In genomic region chr19:18304496-18305312, GRCh38 we compare ENCODE assay signal across 1 cellular context.
TF ChIP-seq lines count a peak whose summit lies in the region.

No MANE protein-coding gene starts in this region.

TF ChIP-seq in HepG2, 621 proteins besides CTCF, POLR2A, EP300 and RAD21 (continued from another document and continues in another):
- TF ChIP-seq MYC (CRISPR knock-in tag; IDR thresholded peaks at IDR 0.05; ENCODE audit: borderline replicate concordance) = peak; percentile 54; the same call in 1 of the 2 replicates
- TF ChIP-seq SNRNP70 (IDR thresholded peaks at IDR 0.05; ENCODE audit: low read depth, low read length) = no peak
- peak; percentile 1 for TF ChIP-seq AGO1 (IDR thresholded peaks at IDR 0.05; ENCODE audit: low read depth, low read length, poor library complexity, severe bottlenecking)
- 0 out of 2 replicates have a peak, but pooled peaks have one; percentile 56 for TF ChIP-seq ZKSCAN8 (CRISPR knock-in tag; IDR thresholded peaks at IDR 0.05; ENCODE audit: borderline replicate concordance)
- TF ChIP-seq ATF1 (CRISPR knock-in tag; IDR thresholded peaks at IDR 0.05) = no peak
- no peak for TF ChIP-seq CHCHD3 (CRISPR knock-in tag; IDR thresholded peaks at IDR 0.05)
- TF ChIP-seq EZH2 (conservative IDR thresholded peaks at IDR 0.05; ENCODE audit: low read depth, low read length) = no peak
- TF ChIP-seq, protein P1, sequence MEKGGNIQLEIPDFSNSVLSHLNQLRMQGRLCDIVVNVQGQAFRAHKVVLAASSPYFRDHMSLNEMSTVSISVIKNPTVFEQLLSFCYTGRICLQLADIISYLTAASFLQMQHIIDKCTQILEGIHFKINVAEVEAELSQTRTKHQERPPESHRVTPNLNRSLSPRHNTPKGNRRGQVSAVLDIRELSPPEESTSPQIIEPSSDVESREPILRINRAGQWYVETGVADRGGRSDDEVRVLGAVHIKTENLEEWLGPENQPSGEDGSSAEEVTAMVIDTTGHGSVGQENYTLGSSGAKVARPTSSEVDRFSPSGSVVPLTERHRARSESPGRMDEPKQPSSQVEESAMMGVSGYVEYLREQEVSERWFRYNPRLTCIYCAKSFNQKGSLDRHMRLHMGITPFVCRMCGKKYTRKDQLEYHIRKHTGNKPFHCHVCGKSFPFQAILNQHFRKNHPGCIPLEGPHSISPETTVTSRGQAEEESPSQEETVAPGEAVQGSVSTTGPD (CRISPR knock-in tag; IDR thresholded peaks at IDR 0.05) = no peak
- peak; percentile 62; the same call in 1 of the 2 replicates for TF ChIP-seq ZNF343 (CRISPR knock-in tag; IDR thresholded peaks at IDR 0.05)
- TF ChIP-seq ZNF75D (CRISPR knock-in tag; IDR thresholded peaks at IDR 0.05; ENCODE audit: borderline replicate concordance) = no peak
- TF ChIP-seq TRIM24 (CRISPR knock-in tag; IDR thresholded peaks at IDR 0.05) = no peak
- TF ChIP-seq CHD4 (IDR thresholded peaks at IDR 0.05; ENCODE audit: borderline replicate concordance, low read length) = no peak
- peak; percentile 89 for TF ChIP-seq ARNT2 (CRISPR knock-in tag; IDR thresholded peaks at IDR 0.05; ENCODE audit: low read depth)
- no peak for TF ChIP-seq NBN (conservative IDR thresholded peaks at IDR 0.05)
- 0 out of 2 replicates have a peak, but pooled peaks have one; percentile 32 for TF ChIP-seq CREB1 (IDR thresholded peaks at IDR 0.05)
- TF ChIP-seq CREB1 (CRISPR knock-in tag; IDR thresholded peaks at IDR 0.05) = peak; percentile 53
- no peak for TF ChIP-seq ZNF230 (CRISPR knock-in tag; IDR thresholded peaks at IDR 0.05)
- TF ChIP-seq IKZF4 (CRISPR knock-in tag; IDR thresholded peaks at IDR 0.05; ENCODE audit: borderline replicate concordance, low read depth, not compliant biosample characterization) = no peak
- TF ChIP-seq STAT5B (CRISPR knock-in tag; IDR thresholded peaks at IDR 0.05) = 0 out of 2 replicates have a peak, but pooled peaks have one; percentile 48
- TF ChIP-seq SUZ12 (IDR thresholded peaks at IDR 0.05; ENCODE audit: low read depth, low read length) = no peak
- peak; percentile 50; the same call in 1 of the 2 replicates for TF ChIP-seq HNF4G (IDR thresholded peaks at IDR 0.05; ENCODE audit: borderline replicate concordance, low read depth, low read length)
- no peak for TF ChIP-seq HNF4G (CRISPR knock-in tag; IDR thresholded peaks at IDR 0.05; ENCODE audit: borderline replicate concordance, low read depth)
- 0 out of 2 replicates have a peak, but pooled peaks have one; percentile 51 for TF ChIP-seq ZNF850 (CRISPR knock-in tag; conservative IDR thresholded peaks at IDR 0.05)
- no peak for TF ChIP-seq ZNF382 (CRISPR knock-in tag; IDR thresholded peaks at IDR 0.05; ENCODE audit: borderline replicate concordance)
- no peak for TF ChIP-seq E2F2 (CRISPR knock-in tag; IDR thresholded peaks at IDR 0.05; ENCODE audit: borderline replicate concordance)
- no peak for TF ChIP-seq DNMT3B (CRISPR knock-in tag; conservative IDR thresholded peaks at IDR 0.05)
- TF ChIP-seq DMTF1 (CRISPR knock-in tag; IDR thresholded peaks at IDR 0.05) = no peak
- TF ChIP-seq, protein P2, sequence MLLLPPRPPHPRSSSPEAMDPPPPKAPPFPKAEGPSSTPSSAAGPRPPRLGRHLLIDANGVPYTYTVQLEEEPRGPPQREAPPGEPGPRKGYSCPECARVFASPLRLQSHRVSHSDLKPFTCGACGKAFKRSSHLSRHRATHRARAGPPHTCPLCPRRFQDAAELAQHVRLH (CRISPR knock-in tag; IDR thresholded peaks at IDR 0.05; ENCODE audit: borderline replicate concordance, low read depth) = peak; percentile 57; the same call in 1 of the 2 replicates
- no peak for TF ChIP-seq MBD4 (IDR thresholded peaks at IDR 0.05; ENCODE audit: borderline replicate concordance, low read length)
- no peak for TF ChIP-seq CBX2 (IDR thresholded peaks at IDR 0.05; ENCODE audit: low read depth, low read length)
- no peak for TF ChIP-seq CBX2 (CRISPR knock-in tag; IDR thresholded peaks at IDR 0.05; ENCODE audit: low read depth)
- TF ChIP-seq FOXJ3 (CRISPR knock-in tag; IDR thresholded peaks at IDR 0.05; ENCODE audit: borderline replicate concordance) = no peak
- peak; percentile 33; the same call in 1 of the 2 replicates for TF ChIP-seq SP2 (CRISPR knock-in tag; IDR thresholded peaks at IDR 0.05)
- TF ChIP-seq KDM4B (CRISPR knock-in tag; IDR thresholded peaks at IDR 0.05) = no peak
- TF ChIP-seq ZNF232 (CRISPR knock-in tag; IDR thresholded peaks at IDR 0.05; ENCODE audit: borderline replicate concordance) = no peak
- no peak for TF ChIP-seq NFRKB (IDR thresholded peaks at IDR 0.05)
- no peak for TF ChIP-seq NFAT5 (CRISPR knock-in tag; IDR thresholded peaks at IDR 0.05)
- peak; percentile 55; the same call in 1 of the 2 replicates for TF ChIP-seq FOXO1 (CRISPR knock-in tag; IDR thresholded peaks at IDR 0.05)
- no peak for TF ChIP-seq GTF2F1 (IDR thresholded peaks at IDR 0.05; ENCODE audit: low read length)
- peak; percentile 76; the same call in 1 of the 2 replicates for TF ChIP-seq ZNF33B (CRISPR knock-in tag; IDR thresholded peaks at IDR 0.05)
- no peak for TF ChIP-seq RCOR2 (CRISPR knock-in tag; IDR thresholded peaks at IDR 0.05)
- no peak; the same call in 1 of the 2 replicates for TF ChIP-seq ZSCAN5A (CRISPR knock-in tag; IDR thresholded peaks at IDR 0.05; ENCODE audit: borderline replicate concordance)
- TF ChIP-seq CEBPG (CRISPR knock-in tag; IDR thresholded peaks at IDR 0.05) = 0 out of 2 replicates have a peak, but pooled peaks have one; percentile 3
- TF ChIP-seq TEF (CRISPR knock-in tag; IDR thresholded peaks at IDR 0.05) = no peak
- no peak for TF ChIP-seq KAT2B (IDR thresholded peaks at IDR 0.05; ENCODE audit: borderline replicate concordance, low read depth, low read length)
- TF ChIP-seq, protein P3, sequence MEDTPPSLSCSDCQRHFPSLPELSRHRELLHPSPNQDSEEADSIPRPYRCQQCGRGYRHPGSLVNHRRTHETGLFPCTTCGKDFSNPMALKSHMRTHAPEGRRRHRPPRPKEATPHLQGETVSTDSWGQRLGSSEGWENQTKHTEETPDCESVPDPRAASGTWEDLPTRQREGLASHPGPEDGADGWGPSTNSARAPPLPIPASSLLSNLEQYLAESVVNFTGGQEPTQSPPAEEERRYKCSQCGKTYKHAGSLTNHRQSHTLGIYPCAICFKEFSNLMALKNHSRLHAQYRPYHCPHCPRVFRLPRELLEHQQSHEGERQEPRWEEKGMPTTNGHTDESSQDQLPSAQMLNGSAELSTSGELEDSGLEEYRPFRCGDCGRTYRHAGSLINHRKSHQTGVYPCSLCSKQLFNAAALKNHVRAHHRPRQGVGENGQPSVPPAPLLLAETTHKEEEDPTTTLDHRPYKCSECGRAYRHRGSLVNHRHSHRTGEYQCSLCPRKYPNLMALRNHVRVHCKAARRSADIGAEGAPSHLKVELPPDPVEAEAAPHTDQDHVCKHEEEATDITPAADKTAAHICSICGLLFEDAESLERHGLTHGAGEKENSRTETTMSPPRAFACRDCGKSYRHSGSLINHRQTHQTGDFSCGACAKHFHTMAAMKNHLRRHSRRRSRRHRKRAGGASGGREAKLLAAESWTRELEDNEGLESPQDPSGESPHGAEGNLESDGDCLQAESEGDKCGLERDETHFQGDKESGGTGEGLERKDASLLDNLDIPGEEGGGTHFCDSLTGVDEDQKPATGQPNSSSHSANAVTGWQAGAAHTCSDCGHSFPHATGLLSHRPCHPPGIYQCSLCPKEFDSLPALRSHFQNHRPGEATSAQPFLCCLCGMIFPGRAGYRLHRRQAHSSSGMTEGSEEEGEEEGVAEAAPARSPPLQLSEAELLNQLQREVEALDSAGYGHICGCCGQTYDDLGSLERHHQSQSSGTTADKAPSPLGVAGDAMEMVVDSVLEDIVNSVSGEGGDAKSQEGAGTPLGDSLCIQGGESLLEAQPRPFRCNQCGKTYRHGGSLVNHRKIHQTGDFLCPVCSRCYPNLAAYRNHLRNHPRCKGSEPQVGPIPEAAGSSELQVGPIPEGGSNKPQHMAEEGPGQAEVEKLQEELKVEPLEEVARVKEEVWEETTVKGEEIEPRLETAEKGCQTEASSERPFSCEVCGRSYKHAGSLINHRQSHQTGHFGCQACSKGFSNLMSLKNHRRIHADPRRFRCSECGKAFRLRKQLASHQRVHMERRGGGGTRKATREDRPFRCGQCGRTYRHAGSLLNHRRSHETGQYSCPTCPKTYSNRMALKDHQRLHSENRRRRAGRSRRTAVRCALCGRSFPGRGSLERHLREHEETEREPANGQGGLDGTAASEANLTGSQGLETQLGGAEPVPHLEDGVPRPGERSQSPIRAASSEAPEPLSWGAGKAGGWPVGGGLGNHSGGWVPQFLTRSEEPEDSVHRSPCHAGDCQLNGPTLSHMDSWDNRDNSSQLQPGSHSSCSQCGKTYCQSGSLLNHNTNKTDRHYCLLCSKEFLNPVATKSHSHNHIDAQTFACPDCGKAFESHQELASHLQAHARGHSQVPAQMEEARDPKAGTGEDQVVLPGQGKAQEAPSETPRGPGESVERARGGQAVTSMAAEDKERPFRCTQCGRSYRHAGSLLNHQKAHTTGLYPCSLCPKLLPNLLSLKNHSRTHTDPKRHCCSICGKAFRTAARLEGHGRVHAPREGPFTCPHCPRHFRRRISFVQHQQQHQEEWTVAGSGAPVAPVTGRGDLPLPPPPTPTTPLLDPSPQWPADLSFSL (CRISPR knock-in tag; IDR thresholded peaks at IDR 0.05) = no peak
